ENCODE assay signal across 31 cellular contexts in the genomic region with DNA sequence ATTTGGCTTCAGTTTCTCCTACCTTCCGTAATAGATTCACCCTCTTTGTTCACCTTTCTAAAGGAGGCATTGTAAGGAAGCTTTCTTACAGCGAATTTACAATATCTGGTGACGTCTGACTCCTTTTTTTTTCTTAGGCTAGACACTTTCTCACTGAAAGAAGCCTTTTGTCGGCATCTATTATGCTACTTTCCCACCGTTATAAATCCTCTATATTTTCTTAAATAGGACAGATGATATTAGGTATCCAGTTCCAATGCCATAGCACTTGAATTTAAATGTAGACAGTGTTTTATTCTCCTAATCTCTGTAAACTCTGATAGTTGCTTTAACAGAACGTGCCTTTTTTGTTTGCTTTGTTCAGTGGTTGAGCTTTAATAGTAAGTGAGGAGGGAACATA.
"Had no signal": no experiment of that assay in that cellular context is flagged by ENCODE, and none has a peak within 500 bp of the region (broad histone marks: within the 10 kb centered on the region; RNA-seq: fewer than 3 reads in every experiment).

No MANE protein-coding gene starts in this region.

- H3K36me3 Mint-ChIP-seq: activated naive CD8-positive, alpha-beta T cell treated with anti-CD3 and anti-CD28 coated beads for 36 hours had no signal

- DNase-seq: activated CD4-positive, alpha-beta T cell treated with anti-CD3 and anti-CD28 coated beads, Interleukin-2, amount 10 ng/mL, durations not matched to agents 24 days and 14 days; activated CD4-positive, alpha-beta T cell treated with anti-CD3 and anti-CD28 coated beads, Interleukin-2, amount 50 U/mL, for 4 hours; activated CD8-positive, alpha-beta T cell treated with anti-CD3 and anti-CD28 coated beads for 36 hours; activated effector memory CD4-positive, alpha-beta T cell treated with anti-CD3 and anti-CD28 coated beads, Interleukin-2, amount 50 U/mL, for 16 hours; activated naive CD4-positive, alpha-beta T cell; activated naive CD4-positive, alpha-beta T cell treated with anti-CD3 and anti-CD28 coated beads, Interleukin-2, amount 50 U/mL, for 16 hours; activated naive CD8-positive, alpha-beta T cell treated with anti-CD3 and anti-CD28 coated beads for 36 hours; activated T-cell treated with anti-CD3 and anti-CD28 coated beads, Interleukin-2, amount 50 U/mL, for 1 hour; activated T-cell treated with anti-CD3 and anti-CD28 coated beads, Interleukin-2, amount 50 U/mL, for 72 hours; amniotic stem cell; aorta; body of pancreas; caudate nucleus; cerebellar nuclear complex; NCI-H1092 treated with DMSO at 0.1 percent for 48 hours; NCI-H1417; NCI-H146; NCI-H187; NCI-H2029 treated with DMSO at 0.1 percent for 48 hours; NCI-H2107; NCI-H345; NCI-H510A; NCI-H526; NCI-H748 treated with DMSO at 0.1 percent for 48 hours; NK-92 treated with Interleukin-12 subunit alpha and Interleukin-12 subunit beta, amount 100 ng/mL, for 24 hours; Right ventricle myocardium superior; T1000 had no signal

- H3K27ac ChIP-seq: body of pancreas, KMS-11, SK-N-MC had no signal

- H3K9me3 Mint-ChIP-seq: activated CD4-positive, alpha-beta T cell treated with anti-CD3 and anti-CD28 coated beads, Interleukin-2, amount 10 ng/mL, durations not matched to agents 24 days and 14 days; activated CD8-positive, alpha-beta T cell treated with anti-CD3 and anti-CD28 coated beads for 36 hours; activated naive CD8-positive, alpha-beta T cell treated with anti-CD3 and anti-CD28 coated beads for 36 hours; activated T-cell treated with anti-CD3 and anti-CD28 coated beads, Interleukin-2, amount 50 U/mL, for 72 hours; activated T-helper 17 cell treated with anti-CD3 and anti-CD28 coated beads, Interleukin-2, amount 50 U/mL, for 72 hours had no signal

- FAIRE-seq: bronchial epithelial cell had no signal

- H3K27ac Mint-ChIP-seq: activated CD4-positive, alpha-beta T cell treated with anti-CD3 and anti-CD28 coated beads, Interleukin-2, amount 10 ng/mL, durations not matched to agents 24 days and 14 days; activated CD8-positive, alpha-beta T cell treated with anti-CD3 and anti-CD28 coated beads for 36 hours; activated naive CD8-positive, alpha-beta T cell treated with anti-CD3 and anti-CD28 coated beads for 36 hours; activated T-cell treated with anti-CD3 and anti-CD28 coated beads, Interleukin-2, amount 50 U/mL, for 72 hours; activated T-helper 17 cell treated with anti-CD3 and anti-CD28 coated beads, Interleukin-2, amount 50 U/mL, for 72 hours had no signal

- H3K4me1 Mint-ChIP-seq: activated CD4-positive, alpha-beta T cell treated with anti-CD3 and anti-CD28 coated beads, Interleukin-2, amount 10 ng/mL, durations not matched to agents 24 days and 14 days; activated naive CD8-positive, alpha-beta T cell treated with anti-CD3 and anti-CD28 coated beads for 36 hours; activated T-helper 17 cell treated with anti-CD3 and anti-CD28 coated beads, Interleukin-2, amount 50 U/mL, for 72 hours had no signal

- H3K27me3 Mint-ChIP-seq: activated CD4-positive, alpha-beta T cell treated with anti-CD3 and anti-CD28 coated beads, Interleukin-2, amount 10 ng/mL, durations not matched to agents 24 days and 14 days; activated CD8-positive, alpha-beta T cell treated with anti-CD3 and anti-CD28 coated beads for 36 hours; activated naive CD8-positive, alpha-beta T cell treated with anti-CD3 and anti-CD28 coated beads for 36 hours; activated T-helper 17 cell treated with anti-CD3 and anti-CD28 coated beads, Interleukin-2, amount 50 U/mL, for 72 hours had no signal

- H3K4me3 Mint-ChIP-seq: activated CD4-positive, alpha-beta T cell treated with anti-CD3 and anti-CD28 coated beads, Interleukin-2, amount 10 ng/mL, durations not matched to agents 24 days and 14 days; activated CD8-positive, alpha-beta T cell treated with anti-CD3 and anti-CD28 coated beads for 36 hours; activated naive CD8-positive, alpha-beta T cell treated with anti-CD3 and anti-CD28 coated beads for 36 hours; activated T-cell treated with anti-CD3 and anti-CD28 coated beads, Interleukin-2, amount 50 U/mL, for 72 hours; activated T-helper 17 cell treated with anti-CD3 and anti-CD28 coated beads, Interleukin-2, amount 50 U/mL, for 72 hours had no signal

- ATAC-seq: activated CD8-positive, alpha-beta T cell treated with anti-CD3 and anti-CD28 coated beads for 36 hours; activated T-cell treated with anti-CD3 and anti-CD28 coated beads, Interleukin-2, amount 50 U/mL, for 72 hours; activated T-helper 17 cell treated with anti-CD3 and anti-CD28 coated beads, Interleukin-2, amount 50 U/mL, for 72 hours; body of pancreas had no signal
